ENCODE assay signal across 11 cellular contexts in genomic region chr2:12884713-12885282, GRCh38.
A peak's percentile ranks its signal among the peaks of the same experiment; 100 is the strongest.
DNase-seq lines count a peak whose midpoint lies in the region; ATAC-seq and TF ChIP-seq lines count a peak whose summit lies in the region.
"Had no signal": no experiment of that assay in that cellular context is flagged by ENCODE, and none has a peak within 500 bp of the region (broad histone marks: within the 10 kb centered on the region; RNA-seq: fewer than 3 reads in every experiment).

No MANE protein-coding gene starts in this region.

- no peak for TF ChIP-seq CTCF in mammary epithelial cell (conservative IDR thresholded peaks at IDR 0.05 in 1 of 2, IDR thresholded peaks at IDR 0.05 in 1 of 2; ENCODE audit: extremely low read depth in 1 of 2, insufficient read depth in 1 of 2, low read depth in 1 of 2, low read length in 2 of 2)
- TF ChIP-seq CTCF in upper lobe of right lung (IDR thresholded peaks at IDR 0.05), result no peak
- no peak for TF ChIP-seq CTCF in GM20000 (IDR thresholded peaks at IDR 0.05; ENCODE audit: extremely low read depth, missing control alignments)
- TF ChIP-seq CTCF in ovary (IDR thresholded peaks at IDR 0.05), result no peak

- no peak for TF ChIP-seq POLR2A in ovary (IDR thresholded peaks at IDR 0.05)

- ATAC-seq in left lobe of liver, result peak; percentile 45
- peak; percentile 84 for ATAC-seq in upper lobe of right lung
- no peak for ATAC-seq in GM19023 (IDR thresholded peaks at IDR 0.05; ENCODE audit: unreplicated experiment)

- TF ChIP-seq EP300 in ovary (IDR thresholded peaks at IDR 0.05), result no peak

- H3K79me2 ChIP-seq in mammary epithelial cell (ENCODE audit: insufficient read depth, low read length), result no peaks in the 10 kb centered on the region

- H3K4me3 ChIP-seq in mammary epithelial cell (replicated peaks in 1 of 3; ENCODE audit: insufficient read depth in 1 of 3, low read depth in 2 of 3, low read length in 3 of 3) (no peak overlapping the region), upper lobe of right lung (no peak overlapping the region), ovary (no peak overlapping the region)

- H3K9ac ChIP-seq in mammary epithelial cell (ENCODE audit: insufficient read depth, low read length), result no peak overlapping the region

- H3K27me3 ChIP-seq in mammary epithelial cell (ENCODE audit: insufficient read depth, low read length) (no peaks in the 10 kb centered on the region), upper lobe of right lung (no peaks in the 10 kb centered on the region), ovary (no peaks in the 10 kb centered on the region)

- intact Hi-C loops in mammary epithelial cell (cut with micrococcal nuclease) (loop anchor here (5.0 kb wide), 1 partner anchor 123 kb away; no protein-coding TSS in a partner anchor), upper lobe of right lung (cut with DNase I) (no loop called here), ovary (cut with DNase I) (no loop called here)

- H3K9me3 ChIP-seq in mammary epithelial cell (replicated peaks; ENCODE audit: insufficient read depth, low read length) (no peaks in the 10 kb centered on the region), upper lobe of right lung (no peaks in the 10 kb centered on the region), ovary (no peaks in the 10 kb centered on the region)

- WGBS in mammary epithelial cell (ENCODE audit: low coverage, missing lambda C conversion rate), result 78% methylated on average over 7 of the region's 7 CpGs
- WGBS in ovary, 3 donors, result 73 to 77% (median 75%) methylated on average over 7 of the region's 7 CpGs

- CTCF ChIA-PET in mammary epithelial cell (lab: Charles Lee; ENCODE audit: low non-redundant PET), result no interaction called here

- BruUV-seq in mammary epithelial cell (replicated peaks; lab: Mats Ljungman, UMichigan), result no TSS peak

- dilution Hi-C loops in mammary epithelial cell (cut with HindIII; ENCODE audit: low sequenced_read_pairs), result no loop called here

- peaks cover 6% of the 10 kb centered on the region for H3K4me1 ChIP-seq in mammary epithelial cell (ENCODE audit: insufficient read depth, low read length)
- H3K4me1 ChIP-seq in upper lobe of right lung, result no peaks in the 10 kb centered on the region
- peaks cover 2% of the 10 kb centered on the region for H3K4me1 ChIP-seq in ovary (ENCODE audit: insufficient read depth)

- H3K36me3 ChIP-seq in mammary epithelial cell (ENCODE audit: insufficient read depth, low read length), result no peaks in the 10 kb centered on the region
- no peaks in the 10 kb centered on the region for H3K36me3 ChIP-seq in upper lobe of right lung
- H3K36me3 ChIP-seq in ovary, result no peaks in the 10 kb centered on the region

- DNase-seq in M059J (ENCODE audit: low read depth), result peak; percentile 91
- peak; percentile 25 for DNase-seq in mammary epithelial cell
- no peak for DNase-seq in left lobe of liver (ENCODE audit: low spot score)
- DNase-seq in upper lobe of right lung, result no peak
- no peak for DNase-seq in UCSD-AML1 (lab: John Stamatoyannopoulos, UW; ENCODE audit: unreplicated experiment)
- no peak for DNase-seq in GM20000 (ENCODE audit: low spot score)
- DNase-seq in ovary, result no peak
- DNase-seq: activated CD4-positive, alpha-beta T cell treated with anti-CD3 and anti-CD28 coated beads, Interleukin-2, amount 10 ng/mL, durations not matched to agents 24 days and 14 days; caudate nucleus; KG1 had no signal

- in situ Hi-C loops in mammary epithelial cell (cut with MboI; ENCODE audit: low sequenced_read_pairs in 2 of 2), result no loop called here

- no peak overlapping the region for H3K4me2 ChIP-seq in mammary epithelial cell (ENCODE audit: insufficient read depth, low read depth, low read length)

- peak overlapping the region; percentile 27 for H2AFZ ChIP-seq in mammary epithelial cell (ENCODE audit: low read depth, low read length)

- no peaks in the 10 kb centered on the region for H4K20me1 ChIP-seq in mammary epithelial cell (ENCODE audit: insufficient read depth, low read length)

- H3K27ac ChIP-seq in mammary epithelial cell (ENCODE audit: insufficient read depth, low read depth, low read length), result no peak overlapping the region
- no peak overlapping the region for H3K27ac ChIP-seq in upper lobe of right lung
- no peak overlapping the region for H3K27ac ChIP-seq in ovary

Comparison
In these comparisons a context has a peak if more than half of its experiments do, and no peak if none do; other contexts are left out.
1. DNase-seq: peak in M059J (single experiment) and mammary epithelial cell (single experiment); none in left lobe of liver (single experiment), upper lobe of right lung (single experiment), UCSD-AML1 (single experiment), GM20000 (single experiment) and ovary (0 of 5).